In genomic region chr5:3302228-3302627, GRCh38 we compare ENCODE assay signal across 1 cellular context.
TF ChIP-seq lines count a peak whose summit lies in the region.

No MANE protein-coding gene starts in this region.

TF ChIP-seq in GM23338, 12 proteins besides CTCF, POLR2A, EP300 and RAD21 (continued from another document):
- TF ChIP-seq REST (IDR thresholded peaks at IDR 0.05; ENCODE audit: unreplicated experiment): no peak
- no peak for TF ChIP-seq ZNF331 (CRISPR knock-in tag; IDR thresholded peaks at IDR 0.05; ENCODE audit: low read depth)
- TF ChIP-seq ETS1 (IDR thresholded peaks at IDR 0.05): no peak
- TF ChIP-seq EZH2phosphoT487 (IDR thresholded peaks at IDR 0.05; ENCODE audit: unreplicated experiment): no peak
TF ChIP-seq in GM23338: peak in this region for 0.
